In genomic region chr6:16496210-16496609, GRCh38 we compare ENCODE assay signal across 18 cellular contexts.
DNase-seq lines count a peak whose midpoint lies in the region; ATAC-seq and TF ChIP-seq lines count a peak whose summit lies in the region.
"Had no signal": no experiment of that assay in that cellular context is flagged by ENCODE, and none has a peak within 500 bp of the region (broad histone marks: within the 10 kb centered on the region; RNA-seq: fewer than 3 reads in every experiment).

No MANE protein-coding gene starts in this region.

- intact Hi-C loops in Caco-2 (cut with micrococcal nuclease; ENCODE audit: unreplicated experiment), result loop anchor here (1.0 kb wide), 1 partner anchor 164 kb away; no protein-coding TSS in a partner anchor

- peaks cover 6% of the 10 kb centered on the region; the same call in 1 of the 2 replicates for H3K4me1 ChIP-seq in Caco-2
- H3K4me1 ChIP-seq in HEK293 (ENCODE audit: control insufficient read depth, insufficient read depth, low read length), result peaks cover 8% of the 10 kb centered on the region; the same call in 1 of the 2 replicates
- H3K4me1 ChIP-seq: lower lobe of right lung, testis had no signal

- H3K27ac Mint-ChIP-seq in Caco-2 (ENCODE audit: unreplicated experiment) (no peak overlapping the region), nephron (peak overlapping the region; percentile 6 to 73 (median 51))

- POLR2A ChIA-PET in Caco-2 (lab: Charles Lee), result no interaction called here
- POLR2A ChIA-PET in HEK293 (lab: Yijun Ruan, JAX), result no interaction called here

- H3K9me3 ChIP-seq in Caco-2 (no peaks in the 10 kb centered on the region), HEK293 (ENCODE audit: control insufficient read depth, insufficient read depth, low read depth, low read length) (no peaks in the 10 kb centered on the region)
- H3K9me3 ChIP-seq: lower lobe of right lung, testis had no signal

- H3K27me3 ChIP-seq in Caco-2 (replicated peaks; ENCODE audit: control insufficient read depth, insufficient read depth, low read length), result no peaks in the 10 kb centered on the region
- no peaks in the 10 kb centered on the region for H3K27me3 ChIP-seq in brain microvascular endothelial cell (replicated peaks)
- H3K27me3 ChIP-seq: testis had no signal

- TF ChIP-seq CTCF in Caco-2 (IDR thresholded peaks at IDR 0.05; ENCODE audit: insufficient read depth in 1 of 2, low read depth in 1 of 2, low read length in 1 of 2, severe bottlenecking in 1 of 2, unreplicated experiment in 1 of 2), result peak; percentile 8 to 12
- TF ChIP-seq CTCF in HEK293 (tag by site-specific recombination; IDR thresholded peaks at IDR 0.05), result no peak
- TF ChIP-seq CTCF in brain microvascular endothelial cell (IDR thresholded peaks at IDR 0.05; ENCODE audit: low read depth, low read length, missing control alignments), result peak; percentile 15
- no peak for TF ChIP-seq CTCF in nephron (IDR thresholded peaks at IDR 0.05; ENCODE audit: unreplicated experiment in 3 of 3)

- H3K36me3 ChIP-seq in Caco-2 (ENCODE audit: control insufficient read depth, insufficient read depth, low read length) (no peaks in the 10 kb centered on the region), HEK293 (ENCODE audit: control insufficient read depth in 2 of 2, insufficient read depth in 1 of 2, low read length in 2 of 2) (no peaks in the 10 kb centered on the region), brain microvascular endothelial cell (replicated peaks) (no peaks in the 10 kb centered on the region)
- H3K36me3 ChIP-seq: lower lobe of right lung had no signal

- no peak for DNase-seq in Caco-2
- DNase-seq in brain microvascular endothelial cell, result no peak
- DNase-seq in iPS-NIHi7 (ENCODE audit: extremely low spot score), result no peak
- DNase-seq in islet precursor cell, result no peak
- DNase-seq: activated CD4-positive, CD25-positive, alpha-beta regulatory T cell; effector CD4-positive, alpha-beta T cell; GOT3; immature natural killer cell; lower lobe of right lung; NCI-H2029; NCI-H446; posterior cingulate gyrus; stimulated activated CD8-positive, alpha-beta memory T cell treated with anti-CD3 and anti-CD28 coated beads, Interleukin-4, amount 100 ng/mL, for 48 hours; testis had no signal

- H3K36me3 Mint-ChIP-seq in Caco-2 (ENCODE audit: insufficient read depth, unreplicated experiment), result no peaks in the 10 kb centered on the region
- H3K36me3 Mint-ChIP-seq in nephron (ENCODE audit: low read depth), result peaks cover 7% of the 10 kb centered on the region

- H3K4me3 Mint-ChIP-seq in Caco-2 (ENCODE audit: unreplicated experiment) (no peak overlapping the region), nephron (no peak overlapping the region)
- H3K4me3 Mint-ChIP-seq: immature natural killer cell had no signal

- H3K9me3 Mint-ChIP-seq in Caco-2 (ENCODE audit: unreplicated experiment) (no peaks in the 10 kb centered on the region), nephron (peaks cover 8% of the 10 kb centered on the region)
- H3K9me3 Mint-ChIP-seq: immature natural killer cell had no signal

- H3K4me1 Mint-ChIP-seq in Caco-2 (ENCODE audit: low read depth, unreplicated experiment), result peaks cover 5% of the 10 kb centered on the region
- H3K4me1 Mint-ChIP-seq in nephron, result peaks cover 28% of the 10 kb centered on the region

- CTCF ChIA-PET in Caco-2 (lab: Charles Lee) (interaction anchor here (0.6 to 1.2 kb wide), 2 partner anchors 24 to 164 kb away, joined by 3 read pairs; no protein-coding TSS in a partner anchor), HEK293 (lab: Yijun Ruan, JAX) (interaction anchor here (0.5 to 8.0 kb wide), 2 partner anchors 16 to 266 kb away, joined by 4 to 52 read pairs; no protein-coding TSS in a partner anchor)

- H3K27ac ChIP-seq in HEK293 (ENCODE audit: extremely low read depth, low read depth, low read length), result no peak overlapping the region
- H3K27ac ChIP-seq in brain microvascular endothelial cell, result no peak overlapping the region
- H3K27ac ChIP-seq: lower lobe of right lung, testis had no signal

- no peak overlapping the region for H3K4me3 ChIP-seq in Caco-2 (ENCODE audit: low read depth, low read length)
- H3K4me3 ChIP-seq in HEK293 (ENCODE audit: low read depth, low read length), result no peak overlapping the region
- H3K4me3 ChIP-seq in brain microvascular endothelial cell (ENCODE audit: low read depth, low read length), result no peak overlapping the region
- H3K4me3 ChIP-seq: lower lobe of right lung, smooth muscle cell, testis had no signal

- H3K27me3 Mint-ChIP-seq in Caco-2 (ENCODE audit: insufficient read depth, unreplicated experiment), result no peaks in the 10 kb centered on the region
- no peaks in the 10 kb centered on the region for H3K27me3 Mint-ChIP-seq in nephron (ENCODE audit: low read depth)

- no TSS peak for BruUV-seq in Caco-2 (replicated peaks; lab: Mats Ljungman, UMichigan)

- ATAC-seq in HG02852 (IDR thresholded peaks at IDR 0.05; ENCODE audit: unreplicated experiment), result no peak
- ATAC-seq: lower lobe of right lung had no signal

- in situ Hi-C loops in brain microvascular endothelial cell (cut with HindIII; ENCODE audit: low pct_ligation_motif_present, low sequenced_read_pairs), result no loop called here

TF ChIP-seq in HEK293, 187 proteins besides CTCF, POLR2A, EP300 and RAD21:
- TF ChIP-seq ZNF24 (tag by site-specific recombination; IDR thresholded peaks at IDR 0.05) (no peak), GLIS2 (tag by site-specific recombination; IDR thresholded peaks at IDR 0.05) (no peak), ZNF544 (tag by site-specific recombination; IDR thresholded peaks at IDR 0.05) (no peak), ZNF214 (tag by site-specific recombination; IDR thresholded peaks at IDR 0.05; ENCODE audit: borderline replicate concordance) (no peak), ZNF133 (tag by site-specific recombination; IDR thresholded peaks at IDR 0.05) (no peak), ZNF398 (tag by site-specific recombination; IDR thresholded peaks at IDR 0.05) (no peak), ZNF623 (tag by site-specific recombination; IDR thresholded peaks at IDR 0.05) (no peak), SCRT2 (tag by site-specific recombination; IDR thresholded peaks at IDR 0.05) (0 out of 2 replicates have a peak, but pooled peaks have one; percentile 37)
TF ChIP-seq in HEK293: peak in this region for 1.

Comparison
In these comparisons a context has a peak if more than half of its experiments do, and no peak if none do; other contexts are left out.
1. CTCF ChIP-seq: peak in Caco-2 (2 of 2) and brain microvascular endothelial cell (single experiment); none in HEK293 (single experiment) and nephron (0 of 3).